ENCODE assay signal across 8 cellular contexts in the genomic region with DNA sequence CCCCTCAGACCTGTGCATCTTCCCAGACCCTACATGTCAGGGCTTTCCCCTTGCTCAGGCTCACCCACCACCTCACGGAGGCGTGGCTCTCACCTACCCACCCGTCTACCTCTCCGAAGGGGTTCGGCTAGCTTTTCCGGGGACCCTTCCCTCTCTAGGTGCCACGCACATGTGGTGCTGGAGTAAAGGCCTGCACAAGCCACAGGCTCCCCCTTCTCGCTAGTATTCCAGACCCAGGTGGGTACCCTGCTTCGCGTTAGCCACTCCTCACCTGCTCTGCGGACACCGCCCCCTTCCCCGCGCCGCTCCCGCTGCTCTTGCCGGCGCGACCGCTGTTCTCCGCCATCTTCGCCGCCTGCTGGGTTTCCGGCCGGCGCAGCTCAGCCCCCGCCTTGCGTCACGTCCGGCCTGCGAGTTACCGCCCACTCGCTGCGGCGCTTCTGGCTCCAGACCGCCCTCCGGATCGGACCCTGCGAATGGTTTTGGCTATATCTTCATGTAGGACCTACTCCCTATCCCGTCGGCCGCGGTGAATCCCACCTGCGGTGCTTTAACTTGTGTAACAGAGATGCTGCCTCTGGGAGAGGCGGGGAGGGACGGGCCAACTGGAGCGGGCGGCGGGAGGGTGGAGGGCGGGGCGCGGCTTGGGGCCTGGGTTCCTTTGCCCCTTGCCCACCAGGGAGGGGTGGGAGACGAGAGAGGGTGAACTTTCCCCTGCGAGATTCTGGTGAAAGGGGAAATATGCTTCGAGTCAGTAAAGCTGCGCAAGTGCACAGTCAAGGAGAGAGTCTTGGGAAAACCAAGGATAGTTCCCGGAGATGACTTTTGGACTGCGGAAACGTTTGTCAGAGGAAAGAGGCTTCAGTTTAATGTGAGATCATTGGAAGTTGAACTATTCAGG. TPM values are rescaled to one million over a fixed set of nuclear protein-coding genes. Genes with fewer than 3 reads are reported as not detected.
DNase-seq lines count a peak whose midpoint lies in the region; ATAC-seq, FAIRE-seq and TF ChIP-seq lines count a peak whose summit lies in the region.

A gene with protein sequence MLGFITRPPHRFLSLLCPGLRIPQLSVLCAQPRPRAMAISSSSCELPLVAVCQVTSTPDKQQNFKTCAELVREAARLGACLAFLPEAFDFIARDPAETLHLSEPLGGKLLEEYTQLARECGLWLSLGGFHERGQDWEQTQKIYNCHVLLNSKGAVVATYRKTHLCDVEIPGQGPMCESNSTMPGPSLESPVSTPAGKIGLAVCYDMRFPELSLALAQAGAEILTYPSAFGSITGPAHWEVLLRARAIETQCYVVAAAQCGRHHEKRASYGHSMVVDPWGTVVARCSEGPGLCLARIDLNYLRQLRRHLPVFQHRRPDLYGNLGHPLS (plus strand): TSS at position 425 of the 901 bp plus-strand sequence. CDS start 72 bp downstream, at position 497.
A gene with protein sequence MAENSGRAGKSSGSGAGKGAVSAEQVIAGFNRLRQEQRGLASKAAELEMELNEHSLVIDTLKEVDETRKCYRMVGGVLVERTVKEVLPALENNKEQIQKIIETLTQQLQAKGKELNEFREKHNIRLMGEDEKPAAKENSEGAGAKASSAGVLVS (minus strand): TSS at position 357 of the 901 bp plus-strand sequence. CDS start 11 bp downstream, at position 346.

- H2AFZ ChIP-seq in ACC112 (ENCODE audit: low read length, unreplicated experiment), result peak within 1 kb of the TSS; percentile 92

- H3K4me3 ChIP-seq in ACC112 (ENCODE audit: low read depth, low read length) (peak within 1 kb of the TSS; percentile 93), cardiac fibroblast (replicated peaks in 1 of 2; ENCODE audit: low read depth in 2 of 2, low read length in 2 of 2) (peak within 1 kb of the TSS; percentile 83 to 100), small intestine (ENCODE audit: low read depth in 1 of 2, low read length in 2 of 2) (peak within 1 kb of the TSS; percentile 80 to 85)

- peak within 1 kb of the TSS; percentile 94 for H3K27ac Mint-ChIP-seq in WTC11

- no peaks in the 10 kb centered on the region for H3K27me3 Mint-ChIP-seq in WTC11 (ENCODE audit: low read depth)

- peak; percentile 77 for DNase-seq in NCI-H2171 (lab: John Stamatoyannopoulos, UW)
- peak; percentile 92 for DNase-seq in WTC11 (ENCODE audit: low spot score)
- peak; percentile 80 to 90 for DNase-seq in cardiac fibroblast (ENCODE audit: low read depth in 2 of 2)
- DNase-seq in iPS-NIHi11 (ENCODE audit: low spot score), result peak; percentile 94
- DNase-seq in small intestine, result peak; percentile 85

- WGBS in small intestine, 3 donors, result 0 to 1% (median 0%) methylated on average over 59 of the region's 59 CpGs

- ATAC-seq in GM18867 (IDR thresholded peaks at IDR 0.05; ENCODE audit: unreplicated experiment) (peak; percentile 83), HG03097 (IDR thresholded peaks at IDR 0.05; ENCODE audit: low FRiP score, unreplicated experiment) (peak; percentile 67), WTC11 (peak; percentile 81)

- POLR2A ChIA-PET in WTC11 (lab: Charles Lee), result interaction anchor here (0.5 to 1.2 kb wide), 7 partner anchors 10 to 256 kb away, joined by 3 to 12 read pairs (median 4); a partner anchor contains a TSS

- peak within 1 kb of the TSS; percentile 87 for H3K27ac ChIP-seq in ACC112 (ENCODE audit: low read depth, low read length)
- H3K27ac ChIP-seq in small intestine (ENCODE audit: low read depth in 1 of 2, low read length in 1 of 2), result peak within 1 kb of the TSS; percentile 92 to 97

- H3K36me3 Mint-ChIP-seq in WTC11, result peaks cover 35% of the 10 kb centered on the region

- H3K4me1 Mint-ChIP-seq in WTC11, result peaks cover 28% of the 10 kb centered on the region

- CTCF ChIA-PET in WTC11 (lab: Charles Lee), result interaction anchor here (0.7 to 2.5 kb wide), 5 partner anchors 15 to 437 kb away, joined by 3 to 18 read pairs (median 5); a partner anchor contains a TSS

- H3K4me3 Mint-ChIP-seq in WTC11, result peak within 1 kb of the TSS; percentile 96

- no peaks in the 10 kb centered on the region for H3K9me3 Mint-ChIP-seq in WTC11

- H3K4me1 ChIP-seq in ACC112 (ENCODE audit: control insufficient read depth, insufficient read depth, low read length, unreplicated experiment) (peaks cover 40% of the 10 kb centered on the region), small intestine (ENCODE audit: control insufficient read depth in 2 of 2, insufficient read depth in 1 of 2, low read depth in 1 of 2, low read length in 1 of 2) (peaks cover 4 to 12% of the 10 kb centered on the region in 2 donors)

- H3K79me2 ChIP-seq in ACC112 (ENCODE audit: control insufficient read depth, insufficient read depth, low read length, unreplicated experiment), result peaks cover 57% of the 10 kb centered on the region

- no peaks in the 10 kb centered on the region for H3K9me3 ChIP-seq in small intestine (ENCODE audit: control insufficient read depth, low read depth)

- H3K27me3 ChIP-seq in ACC112 (ENCODE audit: insufficient read depth, low read length) (no peaks in the 10 kb centered on the region), small intestine (ENCODE audit: control insufficient read depth in 2 of 2, insufficient read depth in 2 of 2, low read length in 2 of 2) (no peaks in the 10 kb centered on the region)

- H3K36me3 ChIP-seq in ACC112 (ENCODE audit: insufficient read depth, low read length), result peaks cover 14% of the 10 kb centered on the region; the same call in 1 of the 2 replicates
- peaks cover 12 to 18% of the 10 kb centered on the region in 2 donors for H3K36me3 ChIP-seq in small intestine (ENCODE audit: control insufficient read depth in 2 of 2, insufficient read depth in 2 of 2, low read length in 2 of 2)

- no peak for TF ChIP-seq CTCF in WTC11 (IDR thresholded peaks at IDR 0.05)
- TF ChIP-seq CTCF in cardiac fibroblast (IDR thresholded peaks at IDR 0.05; ENCODE audit: low read depth, low read length), result no peak

- FAIRE-seq in small intestine (lab: Jason Lieb, UNC), result no peak

TF ChIP-seq in WTC11, 78 proteins besides CTCF, POLR2A, EP300 and RAD21 (continues in another document):
- TF ChIP-seq, protein P1, sequence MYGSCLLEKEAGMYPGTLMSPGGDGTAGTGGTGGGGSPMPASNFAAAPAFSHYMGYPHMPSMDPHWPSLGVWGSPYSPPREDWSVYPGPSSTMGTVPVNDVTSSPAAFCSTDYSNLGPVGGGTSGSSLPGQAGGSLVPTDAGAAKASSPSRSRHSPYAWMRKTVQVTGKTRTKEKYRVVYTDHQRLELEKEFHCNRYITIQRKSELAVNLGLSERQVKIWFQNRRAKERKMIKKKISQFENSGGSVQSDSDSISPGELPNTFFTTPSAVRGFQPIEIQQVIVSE (CRISPR knock-in tag; IDR thresholded peaks at IDR 0.05; ENCODE audit: borderline replicate concordance), result no peak
- TF ChIP-seq, protein P2, sequence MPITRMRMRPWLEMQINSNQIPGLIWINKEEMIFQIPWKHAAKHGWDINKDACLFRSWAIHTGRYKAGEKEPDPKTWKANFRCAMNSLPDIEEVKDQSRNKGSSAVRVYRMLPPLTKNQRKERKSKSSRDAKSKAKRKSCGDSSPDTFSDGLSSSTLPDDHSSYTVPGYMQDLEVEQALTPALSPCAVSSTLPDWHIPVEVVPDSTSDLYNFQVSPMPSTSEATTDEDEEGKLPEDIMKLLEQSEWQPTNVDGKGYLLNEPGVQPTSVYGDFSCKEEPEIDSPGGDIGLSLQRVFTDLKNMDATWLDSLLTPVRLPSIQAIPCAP (CRISPR knock-in tag; IDR thresholded peaks at IDR 0.05), result 0 out of 2 replicates have a peak, but pooled peaks have one; percentile 52
- TF ChIP-seq NFE2L1 (CRISPR knock-in tag; IDR thresholded peaks at IDR 0.05) (peak; percentile 64; the same call in 1 of the 2 replicates), NFYB (CRISPR knock-in tag; conservative IDR thresholded peaks at IDR 0.05; ENCODE audit: low read depth) (no peak), CREM (CRISPR knock-in tag; IDR thresholded peaks at IDR 0.05) (peak; percentile 95), NFATC4 (CRISPR knock-in tag; IDR thresholded peaks at IDR 0.05) (no peak), KAT7 (CRISPR knock-in tag; IDR thresholded peaks at IDR 0.05; ENCODE audit: borderline replicate concordance) (peak; percentile 93; the same call in 1 of the 2 replicates), GRHL2 (CRISPR knock-in tag; IDR thresholded peaks at IDR 0.05; ENCODE audit: insufficient replicate concordance, severe bottlenecking) (no peak)
- TF ChIP-seq, protein P3, sequence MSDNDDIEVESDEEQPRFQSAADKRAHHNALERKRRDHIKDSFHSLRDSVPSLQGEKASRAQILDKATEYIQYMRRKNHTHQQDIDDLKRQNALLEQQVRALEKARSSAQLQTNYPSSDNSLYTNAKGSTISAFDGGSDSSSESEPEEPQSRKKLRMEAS (CRISPR knock-in tag; IDR thresholded peaks at IDR 0.05), result peak; percentile 76; the same call in 1 of the 2 replicates
- TF ChIP-seq, protein P4, sequence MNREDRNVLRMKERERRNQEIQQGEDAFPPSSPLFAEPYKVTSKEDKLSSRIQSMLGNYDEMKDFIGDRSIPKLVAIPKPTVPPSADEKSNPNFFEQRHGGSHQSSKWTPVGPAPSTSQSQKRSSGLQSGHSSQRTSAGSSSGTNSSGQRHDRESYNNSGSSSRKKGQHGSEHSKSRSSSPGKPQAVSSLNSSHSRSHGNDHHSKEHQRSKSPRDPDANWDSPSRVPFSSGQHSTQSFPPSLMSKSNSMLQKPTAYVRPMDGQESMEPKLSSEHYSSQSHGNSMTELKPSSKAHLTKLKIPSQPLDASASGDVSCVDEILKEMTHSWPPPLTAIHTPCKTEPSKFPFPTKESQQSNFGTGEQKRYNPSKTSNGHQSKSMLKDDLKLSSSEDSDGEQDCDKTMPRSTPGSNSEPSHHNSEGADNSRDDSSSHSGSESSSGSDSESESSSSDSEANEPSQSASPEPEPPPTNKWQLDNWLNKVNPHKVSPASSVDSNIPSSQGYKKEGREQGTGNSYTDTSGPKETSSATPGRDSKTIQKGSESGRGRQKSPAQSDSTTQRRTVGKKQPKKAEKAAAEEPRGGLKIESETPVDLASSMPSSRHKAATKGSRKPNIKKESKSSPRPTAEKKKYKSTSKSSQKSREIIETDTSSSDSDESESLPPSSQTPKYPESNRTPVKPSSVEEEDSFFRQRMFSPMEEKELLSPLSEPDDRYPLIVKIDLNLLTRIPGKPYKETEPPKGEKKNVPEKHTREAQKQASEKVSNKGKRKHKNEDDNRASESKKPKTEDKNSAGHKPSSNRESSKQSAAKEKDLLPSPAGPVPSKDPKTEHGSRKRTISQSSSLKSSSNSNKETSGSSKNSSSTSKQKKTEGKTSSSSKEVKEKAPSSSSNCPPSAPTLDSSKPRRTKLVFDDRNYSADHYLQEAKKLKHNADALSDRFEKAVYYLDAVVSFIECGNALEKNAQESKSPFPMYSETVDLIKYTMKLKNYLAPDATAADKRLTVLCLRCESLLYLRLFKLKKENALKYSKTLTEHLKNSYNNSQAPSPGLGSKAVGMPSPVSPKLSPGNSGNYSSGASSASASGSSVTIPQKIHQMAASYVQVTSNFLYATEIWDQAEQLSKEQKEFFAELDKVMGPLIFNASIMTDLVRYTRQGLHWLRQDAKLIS (CRISPR knock-in tag; IDR thresholded peaks at IDR 0.05; ENCODE audit: borderline replicate concordance), result no peak

RNA-seq across cellular contexts. Expression of the first gene that starts in this region (rescaled TPM):
- total RNA-seq in WTC11 (2021), result 44.4 to 47.2 TPM (median 46.5 TPM) in 3 replicates
- polyA plus RNA-seq in small intestine, result 100 to 1,000 TPM in 1 of 3 donors, 10 to 100 TPM in 2; 51.3 to 131 (median 74.6) TPM

RNA-seq across cellular contexts. Expression of the second gene that starts in this region (rescaled TPM):
- total RNA-seq in WTC11 (2021), result 91.0 to 95.4 TPM (median 92.6 TPM) in 3 replicates
- 100 to 1,000 TPM in 2 of 3 donors, 10 to 100 TPM in 1; 95.1 to 130 (median 116) TPM for polyA plus RNA-seq in small intestine

Comparison
In these comparisons a context has a peak if more than half of its experiments do, and no peak if none do; other contexts are left out.
1. Peak in every context shown above with its lines: DNase-seq, ATAC-seq, H3K4me3 ChIP-seq and H3K27ac ChIP-seq.